Comparison of ENCODE assay signal across 11 cellular contexts in genomic region chr5:171495122-171495700, GRCh38.
DNase-seq lines count a peak whose midpoint lies in the region; ATAC-seq and TF ChIP-seq lines count a peak whose summit lies in the region.
"Had no signal": no experiment of that assay in that cellular context is flagged by ENCODE, and none has a peak within 500 bp of the region (broad histone marks: within the 10 kb centered on the region; RNA-seq: fewer than 3 reads in every experiment).

No MANE protein-coding gene starts in this region.

- H4K5ac ChIP-seq in IMR-90 (ENCODE audit: low read depth, low read length): no peak overlapping the region; the same call in 1 of the 2 replicates

- H3K27me3 ChIP-seq in IMR-90 (ENCODE audit: control insufficient read depth, insufficient read depth, low read length) (peaks cover 3% of the 10 kb centered on the region), transverse colon (no peaks in the 10 kb centered on the region)

- DNase-seq in IMR-90 (no peak), coronary artery (ENCODE audit: low spot score) (no peak), transverse colon (no peak), caudate nucleus (lab: John Stamatoyannopoulos, UW) (no peak), NCI-H748 (lab: John Stamatoyannopoulos, UW; ENCODE audit: unreplicated experiment) (no peak), RPMI8226 (no peak)
- DNase-seq in activated T-helper 2 cell treated with anti-CD3 and anti-CD28 coated beads, Interferon-gamma antibody, Interleukin-2, Interleukin-4, amounts not matched to agents 10 μg/mL and 5 μg/mL and 100 μg/mL, durations not matched to agents 14 hours and 24 hours and 36 hours (ENCODE audit: low spot score): no peak
- DNase-seq: activated CD4-positive, alpha-beta T cell treated with anti-CD3 and anti-CD28 coated beads for 48 hours; KG1; occipital lobe had no signal

- no TSS peak for BruUV-seq in IMR-90 (replicated peaks; lab: Mats Ljungman, UMichigan)

- POLR2A ChIA-PET in IMR-90 (lab: Charles Lee; ENCODE audit: unreplicated experiment): no interaction called here

- no peaks in the 10 kb centered on the region for H4K20me1 ChIP-seq in IMR-90 (ENCODE audit: insufficient read depth, low read length)

- H3K4me3 Mint-ChIP-seq in activated T-helper 2 cell treated with anti-CD3 and anti-CD28 coated beads, Interferon-gamma antibody, Interleukin-2, Interleukin-4, amounts not matched to agents 10 μg/mL and 5 μg/mL and 100 μg/mL, durations not matched to agents 14 hours and 24 hours and 36 hours (ENCODE audit: low read depth): no peak overlapping the region

- peak overlapping the region; percentile 19; the same call in 1 of the 2 replicates for H3K4me2 ChIP-seq in IMR-90 (ENCODE audit: low read depth, low read length)

- H2AK5ac ChIP-seq in IMR-90 (ENCODE audit: low read depth, low read length): peak overlapping the region; percentile 94

- H2BK120ac ChIP-seq in IMR-90 (ENCODE audit: low read depth, low read length): peak overlapping the region; percentile 84

- no peaks in the 10 kb centered on the region for H3K36me3 Mint-ChIP-seq in activated T-helper 2 cell treated with anti-CD3 and anti-CD28 coated beads, Interferon-gamma antibody, Interleukin-2, Interleukin-4, amounts not matched to agents 10 μg/mL and 5 μg/mL and 100 μg/mL, durations not matched to agents 14 hours and 24 hours and 36 hours (ENCODE audit: low read depth)

- H3K56ac ChIP-seq in IMR-90 (ENCODE audit: extremely low read depth, insufficient read depth, low read length): 0 out of 2 replicates have a peak overlapping the region, but pooled peaks have one; percentile 10

- no peak overlapping the region for H2AK9ac ChIP-seq in IMR-90 (replicated peaks; ENCODE audit: low read depth, low read length, poor library complexity)

- H3K27ac ChIP-seq in IMR-90 (ENCODE audit: insufficient read depth, low read length) (peak overlapping the region; percentile 80; the same call in 1 of the 2 replicates), coronary artery (peak overlapping the region; percentile 84 to 90), mesodermal cell (ENCODE audit: low read depth, low read length, severe bottlenecking) (peak overlapping the region; percentile 92), transverse colon (peak overlapping the region; percentile 49 to 69 (median 62)), caudate nucleus (ENCODE audit: low read depth, low read length) (no peak overlapping the region)

- CTCF ChIA-PET in IMR-90 (lab: Yijun Ruan, JAX): interaction anchor here (1.0 kb wide), 1 partner anchor 22 kb away, joined by 4 read pairs; no protein-coding TSS in a partner anchor

- H3K9me3 Mint-ChIP-seq in activated T-helper 2 cell treated with anti-CD3 and anti-CD28 coated beads, Interferon-gamma antibody, Interleukin-2, Interleukin-4, amounts not matched to agents 10 μg/mL and 5 μg/mL and 100 μg/mL, durations not matched to agents 14 hours and 24 hours and 36 hours: no peaks in the 10 kb centered on the region

- no peak overlapping the region for H3K27ac Mint-ChIP-seq in activated T-helper 2 cell treated with anti-CD3 and anti-CD28 coated beads, Interferon-gamma antibody, Interleukin-2, Interleukin-4, amounts not matched to agents 10 μg/mL and 5 μg/mL and 100 μg/mL, durations not matched to agents 14 hours and 24 hours and 36 hours

- peaks cover 13% of the 10 kb centered on the region for H3K9me1 ChIP-seq in IMR-90 (ENCODE audit: insufficient read depth, low read length)

- peak overlapping the region; percentile 81 for H3K4ac ChIP-seq in IMR-90 (ENCODE audit: low read depth, low read length)

- H4K8ac ChIP-seq in IMR-90 (ENCODE audit: low read depth in 2 of 2, low read length in 2 of 2): peak overlapping the region; percentile 13 to 81; a peak in 1 of 4 replicates

- no peak for TF ChIP-seq EP300 in transverse colon (IDR thresholded peaks at IDR 0.05; ENCODE audit: low read depth)

- H2BK5ac ChIP-seq in IMR-90 (ENCODE audit: low read depth, low read length, poor library complexity, severe bottlenecking): no peak overlapping the region

- intact Hi-C loops in IMR-90 (cut with micrococcal nuclease) (no loop called here), transverse colon (cut with DNase I; ENCODE audit: low total_unique reads) (no loop called here)
- intact Hi-C loops in activated T-helper 2 cell treated with anti-CD3 and anti-CD28 coated beads, Interferon-gamma antibody, Interleukin-2, Interleukin-4, amounts not matched to agents 10 μg/mL and 5 μg/mL and 100 μg/mL, durations not matched to agents 14 hours and 24 hours and 36 hours (cut with micrococcal nuclease): no loop called here

- peak overlapping the region; percentile 49; the same call in 1 of the 2 replicates for H3K18ac ChIP-seq in IMR-90 (ENCODE audit: low read depth, low read length)

- peak overlapping the region; percentile 69 for H2BK20ac ChIP-seq in IMR-90 (ENCODE audit: low read depth, low read length)

- TF ChIP-seq POLR2A in IMR-90 (IDR thresholded peaks at IDR 0.05; ENCODE audit: low read depth, low read length): no peak
- no peak for TF ChIP-seq POLR2A in transverse colon (IDR thresholded peaks at IDR 0.05)

- no peaks in the 10 kb centered on the region for H3K36me3 ChIP-seq in IMR-90 (ENCODE audit: control insufficient read depth, insufficient read depth, low read length)
- no peaks in the 10 kb centered on the region for H3K36me3 ChIP-seq in mesodermal cell (ENCODE audit: control insufficient read depth, insufficient read depth, low read length)
- no peaks in the 10 kb centered on the region for H3K36me3 ChIP-seq in transverse colon

- H3K4me3 ChIP-seq in IMR-90 (ENCODE audit: insufficient read depth, low read depth, low read length) (no peak overlapping the region), coronary artery (no peak overlapping the region), mesodermal cell (ENCODE audit: extremely low read depth, insufficient read depth, low read length, poor library complexity, severe bottlenecking) (no peak overlapping the region), transverse colon (no peak overlapping the region)

- no peaks in the 10 kb centered on the region for H3K27me3 Mint-ChIP-seq in activated T-helper 2 cell treated with anti-CD3 and anti-CD28 coated beads, Interferon-gamma antibody, Interleukin-2, Interleukin-4, amounts not matched to agents 10 μg/mL and 5 μg/mL and 100 μg/mL, durations not matched to agents 14 hours and 24 hours and 36 hours (ENCODE audit: low read depth)

- H3K79me1 ChIP-seq in IMR-90 (ENCODE audit: low read depth in 1 of 2, low read length in 2 of 2): no peaks in the 10 kb centered on the region

- no peak for TF ChIP-seq RAD21 in IMR-90 (IDR thresholded peaks at IDR 0.05; ENCODE audit: low read length)

- H3K4me1 Mint-ChIP-seq in activated T-helper 2 cell treated with anti-CD3 and anti-CD28 coated beads, Interferon-gamma antibody, Interleukin-2, Interleukin-4, amounts not matched to agents 10 μg/mL and 5 μg/mL and 100 μg/mL, durations not matched to agents 14 hours and 24 hours and 36 hours (ENCODE audit: low read depth): no peaks in the 10 kb centered on the region

- H3K4me1 ChIP-seq in IMR-90 (ENCODE audit: control insufficient read depth, insufficient read depth, low read length) (peaks cover 14% of the 10 kb centered on the region), mesodermal cell (ENCODE audit: control insufficient read depth, insufficient read depth, low read length, poor library complexity, severe bottlenecking) (peaks cover 6% of the 10 kb centered on the region), transverse colon (peaks cover 0 to 10% (median 1%) of the 10 kb centered on the region in 4 donors)

- dilution Hi-C loops in IMR-90 (cut with HindIII; ENCODE audit: low sequenced_read_pairs, unreplicated experiment): no loop called here

- TF ChIP-seq CTCF in IMR-90 (conservative IDR thresholded peaks at IDR 0.05; ENCODE audit: low read depth, low read length): no peak
- TF ChIP-seq CTCF in coronary artery (IDR thresholded peaks at IDR 0.05): no peak
- no peak for TF ChIP-seq CTCF in transverse colon (IDR thresholded peaks at IDR 0.05)

- peak overlapping the region; percentile 58; the same call in 1 of the 2 replicates for H3K14ac ChIP-seq in IMR-90 (replicated peaks; ENCODE audit: low read depth, low read length)

- H3K9ac ChIP-seq in IMR-90 (ENCODE audit: low read depth, low read length): no peak overlapping the region

- peak overlapping the region; percentile 52 for H3K23ac ChIP-seq in IMR-90 (ENCODE audit: low read depth, low read length)

- WGBS in IMR-90 (ENCODE audit: extremely low coverage in 2 of 2, insufficient read length in 1 of 2), 2 experiments: 90% methylated on average over 2 of the region's 5 CpGs; no CpG with 5 or more reads in 1 of the 2 experiments
- 56 to 65% methylated on average over 4 of the region's 5 CpGs for WGBS in mesodermal cell (ENCODE audit: insufficient coverage in 2 of 2), 2 experiments
- WGBS in transverse colon (ENCODE audit: low coverage in 1 of 2), 2 donors: 71 to 82% methylated on average over 5 of the region's 5 CpGs

- H3K9me3 ChIP-seq in IMR-90 (ENCODE audit: control insufficient read depth, insufficient read depth, low read length): no peaks in the 10 kb centered on the region
- no peaks in the 10 kb centered on the region for H3K9me3 ChIP-seq in mesodermal cell (ENCODE audit: control insufficient read depth, low read length)
- H3K9me3 ChIP-seq in transverse colon: no peaks in the 10 kb centered on the region

- H2AFZ ChIP-seq in IMR-90 (replicated peaks; ENCODE audit: low read length, poor library complexity): peak overlapping the region; percentile 87

- in situ Hi-C loops in IMR-90 (cut with MboI; ENCODE audit: low sequenced_read_pairs) (no loop called here), transverse colon (cut with MboI; ENCODE audit: low pct_ligation_motif_present in 1 of 4, low pct_unique_long_range_greater_than_20kb in 1 of 4, low sequenced_read_pairs in 3 of 4) (no loop called here)

- H2BK15ac ChIP-seq in IMR-90 (ENCODE audit: low read depth, low read length): 0 out of 3 replicates have a peak overlapping the region, but pooled peaks have one; percentile 78

- peak overlapping the region; percentile 70 for H4K91ac ChIP-seq in IMR-90 (ENCODE audit: insufficient read depth, low read depth, low read length)

- ATAC-seq in IMR-90 (ENCODE audit: low read depth): peak; percentile 25

TF ChIP-seq in IMR-90, 13 proteins besides CTCF, POLR2A, EP300 and RAD21 (continues in another document):
- TF ChIP-seq, protein P1, sequence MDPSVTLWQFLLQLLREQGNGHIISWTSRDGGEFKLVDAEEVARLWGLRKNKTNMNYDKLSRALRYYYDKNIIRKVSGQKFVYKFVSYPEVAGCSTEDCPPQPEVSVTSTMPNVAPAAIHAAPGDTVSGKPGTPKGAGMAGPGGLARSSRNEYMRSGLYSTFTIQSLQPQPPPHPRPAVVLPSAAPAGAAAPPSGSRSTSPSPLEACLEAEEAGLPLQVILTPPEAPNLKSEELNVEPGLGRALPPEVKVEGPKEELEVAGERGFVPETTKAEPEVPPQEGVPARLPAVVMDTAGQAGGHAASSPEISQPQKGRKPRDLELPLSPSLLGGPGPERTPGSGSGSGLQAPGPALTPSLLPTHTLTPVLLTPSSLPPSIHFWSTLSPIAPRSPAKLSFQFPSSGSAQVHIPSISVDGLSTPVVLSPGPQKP (IDR thresholded peaks at IDR 0.05; ENCODE audit: borderline replicate concordance, low read depth, low read length): no peak
- TF ChIP-seq MAFK (IDR thresholded peaks at IDR 0.05; ENCODE audit: low read depth, low read length): no peak
